Comparison of ENCODE assay signal across 1 cellular context in the genomic region with DNA sequence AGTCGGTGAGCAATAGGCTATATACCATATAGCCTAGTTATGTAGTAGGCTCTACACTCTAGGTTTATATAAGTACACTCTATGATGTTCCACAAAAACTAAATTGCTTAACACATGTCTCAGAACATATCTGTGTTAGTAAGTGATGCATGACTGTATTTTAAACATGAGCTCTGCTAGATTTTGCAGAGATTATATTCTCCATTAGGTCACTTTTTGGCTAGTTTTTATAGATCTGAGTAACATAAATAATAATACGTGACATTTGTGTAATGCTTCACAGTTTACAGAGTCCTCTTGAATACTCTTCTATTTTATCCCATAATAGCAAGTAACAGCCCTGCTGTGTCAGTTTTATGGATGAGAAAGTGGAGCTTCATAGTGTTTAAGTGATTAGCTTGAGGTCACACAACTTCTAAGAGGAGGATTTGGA.
TF ChIP-seq lines count a peak whose summit lies in the region.

No MANE protein-coding gene starts in this region.

TF ChIP-seq in IMR-90, 13 proteins besides CTCF, POLR2A, EP300 and RAD21:
- TF ChIP-seq CEBPB (IDR thresholded peaks at IDR 0.05; ENCODE audit: low read depth, low read length) (0 out of 2 replicates have a peak, but pooled peaks have one; percentile 14), BHLHE40 (IDR thresholded peaks at IDR 0.05; ENCODE audit: low read depth, low read length) (no peak)
